ENCODE assay signal across 9 cellular contexts in genomic region chr16:88920618-88921602, GRCh38. TPM values are rescaled to one million over a fixed set of nuclear protein-coding genes. Genes with fewer than 3 reads are reported as not detected.
A peak's percentile ranks its signal among the peaks of the same experiment; 100 is the strongest.
DNase-seq lines count a peak whose midpoint lies in the region; ATAC-seq lines count a peak whose summit lies in the region.
"Had no signal": no experiment of that assay in that cellular context is flagged by ENCODE, and none has a peak within 500 bp of the region (broad histone marks: within the 10 kb centered on the region; RNA-seq: fewer than 3 reads in every experiment).

No MANE protein-coding gene starts in this region.

- intact Hi-C loops in Right ventricle myocardium inferior (cut with DNase I), result loop anchor here (2.0 kb wide), 1 partner anchor 34 kb away; no protein-coding TSS in a partner anchor

- peak; percentile 3 for DNase-seq in NCI-H2107 treated with DMSO at 0.1 percent for 48 hours (lab: John Stamatoyannopoulos, UW; ENCODE audit: unreplicated experiment)
- no peak for DNase-seq in NCI-H2107 (lab: John Stamatoyannopoulos, UW)
- DNase-seq in T1000 (lab: John Stamatoyannopoulos, UW), result peak; percentile 28
- DNase-seq in Right ventricle myocardium inferior (ENCODE audit: missing footprints), result peak; percentile 87
- no peak for DNase-seq in DMS79 (lab: John Stamatoyannopoulos, UW)
- DNase-seq in putamen (ENCODE audit: low spot score), result no peak

- H3K9ac ChIP-seq in subcutaneous abdominal adipose tissue (ENCODE audit: low read length in 5 of 5), result peak overlapping the region in 1 of 5 donors; percentile 62

- peak; percentile 86 for ATAC-seq in Right ventricle myocardium inferior
- no peak for ATAC-seq in HG03378 (IDR thresholded peaks at IDR 0.05; ENCODE audit: unreplicated experiment)

- H3K4me3 ChIP-seq in subcutaneous abdominal adipose tissue (ENCODE audit: low read depth in 1 of 5, low read length in 5 of 5), result peak overlapping the region in 2 of 5 donors; percentile 29 to 31
- H3K4me3 ChIP-seq: SK-N-MC had no signal

- H3K27me3 ChIP-seq in subcutaneous abdominal adipose tissue (ENCODE audit: control insufficient read depth in 5 of 5, insufficient read depth in 4 of 5, low read length in 5 of 5), result no peaks in the 10 kb centered on the region

- H3K4me1 ChIP-seq in subcutaneous abdominal adipose tissue (ENCODE audit: control insufficient read depth in 5 of 5, insufficient read depth in 5 of 5, low read length in 5 of 5), result peaks cover 7 to 56% (median 44%) of the 10 kb centered on the region in 5 donors

- H3K36me3 ChIP-seq in subcutaneous abdominal adipose tissue (ENCODE audit: control insufficient read depth in 5 of 5, insufficient read depth in 5 of 5, low read length in 5 of 5), result peaks cover 0 to 4% (median 0%) of the 10 kb centered on the region in 5 donors

- H3K27ac ChIP-seq in subcutaneous abdominal adipose tissue (ENCODE audit: low read depth, low read length), result peak overlapping the region; percentile 60
- H3K27ac ChIP-seq: SK-N-MC had no signal

- H3K9me3 ChIP-seq in subcutaneous abdominal adipose tissue (ENCODE audit: control insufficient read depth in 5 of 5, low read length in 5 of 5), result no peaks in the 10 kb centered on the region

RNA-seq across cellular contexts. Expression of gene PABPN1L, which starts 54.5 kb away (rescaled TPM):
- total RNA-seq in Right ventricle myocardium inferior, result not detected

RNA-seq across cellular contexts. Expression of gene CBFA2T3, which starts 56.1 kb away (rescaled TPM):
- total RNA-seq in Right ventricle myocardium inferior, result 11.1 TPM

Comparison
In these comparisons a context has a peak if more than half of its experiments do, and no peak if none do; other contexts are left out.
1. DNase-seq: peak in NCI-H2107 treated with DMSO at 0.1 percent for 48 hours (single experiment), T1000 (single experiment) and Right ventricle myocardium inferior (single experiment); none in NCI-H2107 (single experiment), DMS79 (single experiment) and putamen (single experiment).